18 cellular contexts compared by ENCODE assay signal in genomic region chr12:26696048-26696612, GRCh38.
DNase-seq lines count a peak whose midpoint lies in the region; ATAC-seq and TF ChIP-seq lines count a peak whose summit lies in the region.
"Had no signal": no experiment of that assay in that cellular context is flagged by ENCODE, and none has a peak within 500 bp of the region (broad histone marks: within the 10 kb centered on the region; RNA-seq: fewer than 3 reads in every experiment).

No MANE protein-coding gene starts in this region.

- H2AK9ac ChIP-seq in IMR-90 (replicated peaks; ENCODE audit: low read depth, low read length, poor library complexity): no peak overlapping the region

- dilution Hi-C loops in IMR-90 (cut with HindIII; ENCODE audit: low sequenced_read_pairs, unreplicated experiment): no loop called here

- H4K20me1 ChIP-seq in IMR-90 (ENCODE audit: insufficient read depth, low read length): no peaks in the 10 kb centered on the region

- H3K4me3 Mint-ChIP-seq in activated CD4-positive, alpha-beta T cell treated with anti-CD3 and anti-CD28 coated beads for 36 hours: no peak overlapping the region
- H3K4me3 Mint-ChIP-seq: CD14-positive monocyte had no signal

- H3K9me1 ChIP-seq in IMR-90 (ENCODE audit: insufficient read depth, low read length): peaks cover 4% of the 10 kb centered on the region; the same call in 1 of the 2 replicates

- POLR2A ChIA-PET in activated CD4-positive, alpha-beta T cell treated with anti-CD3 and anti-CD28 coated beads for 36 hours (lab: Charles Lee): no interaction called here
- POLR2A ChIA-PET in IMR-90 (lab: Charles Lee; ENCODE audit: unreplicated experiment): no interaction called here

- WGBS in IMR-90 (ENCODE audit: extremely low coverage in 2 of 2, insufficient read length in 1 of 2), 2 experiments: no CpG with 5 or more reads among the region's 3 CpGs

- H2BK120ac ChIP-seq in IMR-90 (ENCODE audit: low read depth, low read length): no peak overlapping the region

- H2AK5ac ChIP-seq in IMR-90 (ENCODE audit: low read depth, low read length): no peak overlapping the region

- no peak overlapping the region for H3K23ac ChIP-seq in IMR-90 (ENCODE audit: low read depth, low read length)

- H3K27me3 Mint-ChIP-seq in activated CD4-positive, alpha-beta T cell treated with anti-CD3 and anti-CD28 coated beads for 36 hours: no peaks in the 10 kb centered on the region

- H3K27ac Mint-ChIP-seq in activated CD4-positive, alpha-beta T cell treated with anti-CD3 and anti-CD28 coated beads for 36 hours: peak overlapping the region; percentile 2
- H3K27ac Mint-ChIP-seq: CD14-positive monocyte had no signal

- H3K9me3 ChIP-seq in IMR-90 (ENCODE audit: control insufficient read depth, insufficient read depth, low read length) (no peaks in the 10 kb centered on the region), MG63 (no peaks in the 10 kb centered on the region)

- no peak overlapping the region for H3K18ac ChIP-seq in IMR-90 (ENCODE audit: low read depth, low read length)

- peaks cover 9% of the 10 kb centered on the region for H3K4me1 ChIP-seq in IMR-90 (ENCODE audit: control insufficient read depth, insufficient read depth, low read length)

- intact Hi-C loops in activated CD4-positive, alpha-beta T cell treated with anti-CD3 and anti-CD28 coated beads for 36 hours (cut with DNase I, micrococcal nuclease): no loop called here
- intact Hi-C loops in IMR-90 (cut with micrococcal nuclease): no loop called here

- ATAC-seq in activated CD4-positive, alpha-beta T cell treated with anti-CD3 and anti-CD28 coated beads for 36 hours: no peak
- ATAC-seq in IMR-90 (ENCODE audit: low read depth): no peak
- no peak for ATAC-seq in GM19467 (IDR thresholded peaks at IDR 0.05; ENCODE audit: unreplicated experiment)

- H3K4me2 ChIP-seq in IMR-90 (ENCODE audit: low read depth, low read length): no peak overlapping the region; the same call in 1 of the 2 replicates

- H3K4me3 ChIP-seq in IMR-90 (ENCODE audit: insufficient read depth, low read depth, low read length) (no peak overlapping the region), MG63 (no peak overlapping the region)

- no peak overlapping the region for H2AFZ ChIP-seq in IMR-90 (replicated peaks; ENCODE audit: low read length, poor library complexity)

- no peaks in the 10 kb centered on the region for H3K9me3 Mint-ChIP-seq in activated CD4-positive, alpha-beta T cell treated with anti-CD3 and anti-CD28 coated beads for 36 hours (ENCODE audit: low read depth)
- H3K9me3 Mint-ChIP-seq: CD14-positive monocyte had no signal

- BruUV-seq in IMR-90 (replicated peaks; lab: Mats Ljungman, UMichigan): no TSS peak

- TF ChIP-seq CTCF in IMR-90 (conservative IDR thresholded peaks at IDR 0.05; ENCODE audit: low read depth, low read length): no peak

- H3K36me3 Mint-ChIP-seq in activated CD4-positive, alpha-beta T cell treated with anti-CD3 and anti-CD28 coated beads for 36 hours (ENCODE audit: low read depth): peaks cover 49% of the 10 kb centered on the region

- no peak overlapping the region for H2BK15ac ChIP-seq in IMR-90 (ENCODE audit: low read depth, low read length)

- no peak overlapping the region for H3K4ac ChIP-seq in IMR-90 (ENCODE audit: low read depth, low read length)

- H4K91ac ChIP-seq in IMR-90 (ENCODE audit: insufficient read depth, low read depth, low read length): no peak overlapping the region

- no peak overlapping the region for H3K56ac ChIP-seq in IMR-90 (ENCODE audit: extremely low read depth, insufficient read depth, low read length)

- no peak overlapping the region for H3K27ac ChIP-seq in IMR-90 (ENCODE audit: insufficient read depth, low read length)
- H3K27ac ChIP-seq: 22Rv1 had no signal

- H4K5ac ChIP-seq in IMR-90 (ENCODE audit: low read depth, low read length): no peak overlapping the region

- H4K8ac ChIP-seq in IMR-90 (ENCODE audit: low read depth in 2 of 2, low read length in 2 of 2): no peak overlapping the region

- no peak overlapping the region for H2BK5ac ChIP-seq in IMR-90 (ENCODE audit: low read depth, low read length, poor library complexity, severe bottlenecking)

- CTCF ChIA-PET in activated CD4-positive, alpha-beta T cell treated with anti-CD3 and anti-CD28 coated beads for 36 hours (lab: Charles Lee): interaction anchor here (0.6 to 1.5 kb wide), 3 partner anchors 13 to 194 kb away, joined by 3 read pairs; no protein-coding TSS in a partner anchor
- CTCF ChIA-PET in IMR-90 (lab: Yijun Ruan, JAX): interaction anchor here (1.2 kb wide), 1 partner anchor 189 kb away, joined by 3 read pairs; no protein-coding TSS in a partner anchor

- H3K9ac ChIP-seq in IMR-90 (ENCODE audit: low read depth, low read length): no peak overlapping the region

- in situ Hi-C loops in IMR-90 (cut with MboI; ENCODE audit: low sequenced_read_pairs): no loop called here

- no peak overlapping the region for H2BK20ac ChIP-seq in IMR-90 (ENCODE audit: low read depth, low read length)

- no peaks in the 10 kb centered on the region for H3K79me1 ChIP-seq in IMR-90 (ENCODE audit: low read depth in 1 of 2, low read length in 2 of 2)

- TF ChIP-seq POLR2A in IMR-90 (IDR thresholded peaks at IDR 0.05; ENCODE audit: low read depth, low read length): no peak

- no peak overlapping the region for H3K14ac ChIP-seq in IMR-90 (replicated peaks; ENCODE audit: low read depth, low read length)

- peaks cover 13% of the 10 kb centered on the region for H3K4me1 Mint-ChIP-seq in activated CD4-positive, alpha-beta T cell treated with anti-CD3 and anti-CD28 coated beads for 36 hours

- no peak for DNase-seq in activated CD4-positive, alpha-beta T cell treated with anti-CD3 and anti-CD28 coated beads for 36 hours
- DNase-seq in activated CD4-positive, alpha-beta T cell treated with anti-CD3 and anti-CD28 coated beads, Interleukin-2, amount 50 U/mL, for 48 hours: no peak
- DNase-seq in IMR-90: no peak
- peak; percentile 72 for DNase-seq in amniotic epithelial cell (ENCODE audit: low read depth)
- DNase-seq in iris pigment epithelial cell (ENCODE audit: low read depth): peak; percentile 47
- no peak for DNase-seq in stimulated activated CD4-positive, alpha-beta T cell treated with anti-CD3 and anti-CD28 coated beads, Interleukin-1b, Interleukin-23, amount 100 ng/mL, for 48 hours
- DNase-seq in MG63: no peak
- DNase-seq: DMS79 treated with DMSO at 0.1 percent for 48 hours, Karpas-422, NCI-H1105, NCI-H1694, NCI-H2081 treated with DMSO at 0.1 percent for 48 hours, NCI-H446 treated with DMSO at 0.1 percent for 48 hours, NCI-H69, SHP77 had no signal

- H3K36me3 ChIP-seq in IMR-90 (ENCODE audit: control insufficient read depth, insufficient read depth, low read length) (no peaks in the 10 kb centered on the region), MG63 (no peaks in the 10 kb centered on the region)

- TF ChIP-seq RAD21 in IMR-90 (IDR thresholded peaks at IDR 0.05; ENCODE audit: low read length): no peak

- H3K27me3 ChIP-seq in IMR-90 (ENCODE audit: control insufficient read depth, insufficient read depth, low read length) (no peaks in the 10 kb centered on the region), MG63 (no peaks in the 10 kb centered on the region; the same call in 1 of the 2 replicates)

TF ChIP-seq in IMR-90, 13 proteins besides CTCF, POLR2A, EP300 and RAD21:
- TF ChIP-seq MXI1 (IDR thresholded peaks at IDR 0.05; ENCODE audit: borderline replicate concordance, low read depth, low read length) (no peak), FOS (IDR thresholded peaks at IDR 0.05; ENCODE audit: low read depth, low read length) (no peak), BHLHE40 (IDR thresholded peaks at IDR 0.05; ENCODE audit: low read depth, low read length) (no peak), CEBPB (IDR thresholded peaks at IDR 0.05; ENCODE audit: low read depth, low read length) (peak; percentile 30; the same call in 1 of the 2 replicates)

Comparison
In these comparisons a context has a peak if more than half of its experiments do, and no peak if none do; other contexts are left out.
1. DNase-seq: peak in amniotic epithelial cell (single experiment) and iris pigment epithelial cell (single experiment); none in activated CD4-positive, alpha-beta T cell treated with anti-CD3 and anti-CD28 coated beads for 36 hours (single experiment), activated CD4-positive, alpha-beta T cell treated with anti-CD3 and anti-CD28 coated beads, Interleukin-2, amount 50 U/mL, for 48 hours (0 of 2), IMR-90 (single experiment), stimulated activated CD4-positive, alpha-beta T cell treated with anti-CD3 and anti-CD28 coated beads, Interleukin-1b, Interleukin-23, amount 100 ng/mL, for 48 hours (single experiment) and MG63 (single experiment).